Comparison of ENCODE assay signal across 24 cellular contexts in genomic region chr10:652226-652625, GRCh38. TPM values are rescaled to one million over a fixed set of nuclear protein-coding genes. Genes with fewer than 3 reads are reported as not detected.
A peak's percentile ranks its signal among the peaks of the same experiment; 100 is the strongest.
DNase-seq lines count a peak whose midpoint lies in the region; FAIRE-seq and TF ChIP-seq lines count a peak whose summit lies in the region.
"Had no signal": no experiment of that assay in that cellular context is flagged by ENCODE, and none has a peak within 500 bp of the region (broad histone marks: within the 10 kb centered on the region; RNA-seq: fewer than 3 reads in every experiment).

No MANE protein-coding gene starts in this region.

- in situ Hi-C loops in transverse colon (cut with MboI; ENCODE audit: low pct_ligation_motif_present in 1 of 4, low pct_unique_long_range_greater_than_20kb in 1 of 4, low sequenced_read_pairs in 3 of 4) = no loop called here

- H3K4me1 ChIP-seq in transverse colon (peaks cover 8 to 41% (median 30%) of the 10 kb centered on the region in 4 donors), MM.1S (ENCODE audit: low read length) (no peaks in the 10 kb centered on the region), adrenal gland (replicated peaks in 1 of 2) (peaks cover 4 to 9% of the 10 kb centered on the region in 2 donors)
- H3K4me1 ChIP-seq: SJCRH30 had no signal

- no peaks in the 10 kb centered on the region for H3K79me2 ChIP-seq in MM.1S (ENCODE audit: low read length)

- no peaks in the 10 kb centered on the region for H3K27me3 ChIP-seq in transverse colon
- H3K27me3 ChIP-seq in MM.1S (replicated peaks; ENCODE audit: insufficient read depth, low read length) = no peaks in the 10 kb centered on the region
- H3K27me3 ChIP-seq in adrenal gland = no peaks in the 10 kb centered on the region
- H3K27me3 ChIP-seq: SJCRH30 had no signal

- intact Hi-C loops in transverse colon (cut with DNase I; ENCODE audit: low total_unique reads) (no loop called here), adrenal gland (cut with DNase I) (no loop called here)

- no peak overlapping the region for H3K4me2 ChIP-seq in MM.1S (ENCODE audit: low read depth, low read length)

- DNase-seq in HFFc6 (no peak), left kidney (ENCODE audit: low read depth, low spot score) (peak; percentile 65), transverse colon (no peak), MM.1S (no peak), D721Med (ENCODE audit: insufficient read length, low spot score) (no peak), adrenal gland (no peak), SKM-1 (lab: John Stamatoyannopoulos, UW; ENCODE audit: unreplicated experiment) (no peak)
- DNase-seq: activated CD4-positive, alpha-beta T cell treated with anti-CD3 and anti-CD28 coated beads for 1 hour; activated CD8-positive, alpha-beta T cell treated with anti-CD3 and anti-CD28 coated beads, Interleukin-2, amount 10 ng/mL, durations not matched to agents 7 days and 5 days; activated effector memory CD4-positive, alpha-beta T cell treated with Interleukin-2 at 50 U/mL for 16 hours; activated T-cell treated with anti-CD3 and anti-CD28 coated beads for 4 hours; GDM1; Kasumi-1; midbrain; NCI-H1048; NCI-H2029; NCI-H2227 treated with DMSO at 0.1 percent for 48 hours; PC-3; SJCRH30; stimulated activated CD8-positive, alpha-beta memory T cell treated with anti-CD3 and anti-CD28 coated beads, Interleukin-4, amount 100 ng/mL, for 48 hours; trophoblast cell had no signal

- TF ChIP-seq POLR2A in transverse colon (IDR thresholded peaks at IDR 0.05) (no peak), adrenal gland (IDR thresholded peaks at IDR 0.05) (no peak)

- no peak overlapping the region for H2AFZ ChIP-seq in MM.1S (ENCODE audit: low read length)

- H3K4me1 Mint-ChIP-seq in HFFc6 (ENCODE audit: low read depth) (no peaks in the 10 kb centered on the region; the same call in 1 of the 2 replicates), brain (no peaks in the 10 kb centered on the region)

- no peaks in the 10 kb centered on the region for H3K9me2 ChIP-seq in MM.1S (replicated peaks; ENCODE audit: insufficient read depth, low read length)

- TF ChIP-seq EP300 in transverse colon (IDR thresholded peaks at IDR 0.05; ENCODE audit: low read depth) = no peak

- no peaks in the 10 kb centered on the region for H3F3A ChIP-seq in MM.1S (ENCODE audit: insufficient read depth, low read length)

- H4K20me1 ChIP-seq in MM.1S (ENCODE audit: insufficient read depth, low read length) = no peaks in the 10 kb centered on the region

- H3K4me3 Mint-ChIP-seq in HFFc6 = peak overlapping the region; percentile 57; the same call in 1 of the 2 replicates
- H3K4me3 Mint-ChIP-seq in brain = no peak overlapping the region
- H3K4me3 Mint-ChIP-seq: activated CD8-positive, alpha-beta T cell treated with anti-CD3 and anti-CD28 coated beads, Interleukin-2, amount 10 ng/mL, durations not matched to agents 7 days and 5 days had no signal

- H3K9ac ChIP-seq in MM.1S (ENCODE audit: low read length) = no peak overlapping the region

- H3K9me3 ChIP-seq in transverse colon (no peaks in the 10 kb centered on the region), MM.1S (replicated peaks; ENCODE audit: insufficient read depth, low read length) (no peaks in the 10 kb centered on the region), adrenal gland (replicated peaks in 1 of 3) (no peaks in the 10 kb centered on the region)
- H3K9me3 ChIP-seq: SJCRH30 had no signal

- H3K9me3 Mint-ChIP-seq in HFFc6 (no peaks in the 10 kb centered on the region), brain (no peaks in the 10 kb centered on the region)

- 96% methylated on average over 15 of the region's 15 CpGs; no CpG with 5 or more reads in 1 of the 2 donors for WGBS in transverse colon (ENCODE audit: low coverage in 1 of 2), 2 donors
- 93 to 100% (median 96%) methylated on average over 8 to 15 of the region's 15 CpGs for WGBS in adrenal gland, 4 donors

- peaks cover 6% of the 10 kb centered on the region; the same call in 1 of the 2 replicates for H3K27me3 Mint-ChIP-seq in HFFc6 (ENCODE audit: insufficient read depth)
- H3K27me3 Mint-ChIP-seq in brain = peaks cover 4% of the 10 kb centered on the region

- peaks cover 9% of the 10 kb centered on the region; the same call in 1 of the 2 replicates for H3K36me3 Mint-ChIP-seq in HFFc6 (ENCODE audit: low read depth)
- H3K36me3 Mint-ChIP-seq in brain = no peaks in the 10 kb centered on the region

- H3K36me3 ChIP-seq in transverse colon = no peaks in the 10 kb centered on the region
- H3K36me3 ChIP-seq in MM.1S (replicated peaks; ENCODE audit: insufficient read depth, low read length) = no peaks in the 10 kb centered on the region
- H3K36me3 ChIP-seq in adrenal gland (replicated peaks in 1 of 2) = no peaks in the 10 kb centered on the region
- H3K36me3 ChIP-seq: SJCRH30 had no signal

- FAIRE-seq in D721Med (lab: Jason Lieb, UNC) = no peak
- FAIRE-seq: GM18507 had no signal

- H3K27ac Mint-ChIP-seq in HFFc6 (peak overlapping the region; percentile 95), brain (peak overlapping the region in 4 of 5 experiments; percentile 0 to 89 (median 44))
- H3K27ac Mint-ChIP-seq: activated CD8-positive, alpha-beta T cell treated with anti-CD3 and anti-CD28 coated beads, Interleukin-2, amount 10 ng/mL, durations not matched to agents 7 days and 5 days had no signal

- TF ChIP-seq CTCF in HFFc6 (IDR thresholded peaks at IDR 0.05) (no peak), brain (conservative IDR thresholded peaks at IDR 0.05) (no peak), transverse colon (IDR thresholded peaks at IDR 0.05) (no peak), MM.1S (IDR thresholded peaks at IDR 0.05; ENCODE audit: low read length) (no peak), D721Med (IDR thresholded peaks at IDR 0.05; ENCODE audit: insufficient read depth, missing control alignments) (no peak), adrenal gland (IDR thresholded peaks at IDR 0.05) (no peak)

- H3K4me3 ChIP-seq in transverse colon (no peak overlapping the region), MM.1S (ENCODE audit: low read length) (no peak overlapping the region), adrenal gland (no peak overlapping the region)
- H3K4me3 ChIP-seq: SJCRH30 had no signal

- peak overlapping the region; percentile 92 to 96 (median 92) for H3K27ac ChIP-seq in transverse colon
- H3K27ac ChIP-seq in MM.1S (ENCODE audit: low read length) = no peak overlapping the region
- H3K27ac ChIP-seq in adrenal gland = no peak overlapping the region
- H3K27ac ChIP-seq: epithelial cell of prostate, SJCRH30 had no signal

RNA-seq across cellular contexts. Expression of gene DIP2C, which starts 37.2 kb away (rescaled TPM):
- total RNA-seq in HFFc6 (2021; fragmentation: NEBNext Ultra II Directional; extraction: Animal tissue kit (Norgen Biotek cat#: 25700)) = 10 to 100 TPM; 23.2 to 28.9 (median 26.3) TPM
- polyA plus RNA-seq in brain (ENCODE audit: insufficient read depth, low read depth, low replicate concordance) = 22.3 TPM
- total RNA-seq in transverse colon = 10 to 100 TPM; 13.4 to 32.0 (median 18.4) TPM
- total RNA-seq in adrenal gland = 10 to 100 TPM; 13.8 to 23.9 (median 22.3) TPM
- 10 to 100 TPM in 1 of 3 donors, 1 to 10 TPM in 2; 5.9 to 12.2 (median 8.9) TPM for polyA plus RNA-seq in adrenal gland

Comparison
In these comparisons a context has a peak if more than half of its experiments do, and no peak if none do; other contexts are left out.
1. H3K27ac ChIP-seq: peak in transverse colon (4 of 4); none in MM.1S (single experiment) and adrenal gland (0 of 5).